ENCODE assay signal across 8 cellular contexts in the genomic region with DNA sequence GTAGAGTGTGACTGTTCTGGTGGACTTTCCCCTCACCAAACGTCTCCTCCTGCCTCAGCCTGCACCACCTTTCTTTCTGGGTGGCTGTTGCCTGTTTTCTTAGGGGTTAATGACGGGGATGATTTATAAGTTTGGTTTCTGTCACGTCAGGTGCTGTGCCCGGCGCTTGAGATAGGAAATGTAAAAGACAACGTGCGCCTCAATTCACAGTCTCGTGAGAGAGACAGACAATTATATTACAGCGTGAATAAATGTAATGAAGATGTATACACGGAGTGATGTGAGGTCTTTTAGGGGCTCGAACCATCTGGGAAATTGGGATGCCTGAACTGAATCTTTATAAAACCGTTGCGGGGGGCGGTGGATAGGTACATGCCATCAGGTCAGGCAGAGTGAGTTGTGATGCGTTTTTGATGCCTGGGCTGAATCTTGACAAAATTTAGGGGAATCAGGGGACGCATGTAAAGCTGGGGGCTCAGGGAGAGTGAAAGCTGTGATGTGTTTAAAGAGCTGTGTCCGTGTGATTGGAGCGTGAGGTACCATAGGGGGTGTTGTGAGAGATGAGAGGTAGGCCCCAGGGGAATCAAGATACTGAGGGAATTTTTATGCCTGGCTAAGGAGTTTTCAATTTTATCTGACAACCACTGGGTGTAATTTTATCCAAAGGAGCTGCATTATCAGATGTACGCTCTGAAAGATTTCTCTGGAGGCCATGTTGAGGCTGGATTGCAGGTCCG. TPM values are rescaled to one million over a fixed set of nuclear protein-coding genes. Genes with fewer than 3 reads are reported as not detected.
DNase-seq lines count a peak whose midpoint lies in the region; ATAC-seq, FAIRE-seq and TF ChIP-seq lines count a peak whose summit lies in the region.

No MANE protein-coding gene starts in this region.

- peak; percentile 0 for ATAC-seq in left colon

- H3K27ac Mint-ChIP-seq in astrocyte (ENCODE audit: unreplicated experiment) (no peak overlapping the region), osteocyte (ENCODE audit: unreplicated experiment) (no peak overlapping the region)

- TF ChIP-seq POLR2A in tibial nerve (IDR thresholded peaks at IDR 0.05) = no peak

- H3K9ac ChIP-seq in astrocyte (ENCODE audit: low read length) = peak overlapping the region; percentile 97

- H3K36me3 Mint-ChIP-seq in astrocyte (ENCODE audit: low read depth, unreplicated experiment) (no peaks in the 10 kb centered on the region), osteocyte (ENCODE audit: unreplicated experiment) (no peaks in the 10 kb centered on the region)

- peaks cover 18% of the 10 kb centered on the region for H4K20me1 ChIP-seq in astrocyte (ENCODE audit: insufficient read depth, low read length)

- H3K27me3 ChIP-seq in astrocyte (ENCODE audit: insufficient read depth, low read length) (no peaks in the 10 kb centered on the region), tibial nerve (no peaks in the 10 kb centered on the region)

- DNase-seq in NCI-H748 (lab: John Stamatoyannopoulos, UW; ENCODE audit: unreplicated experiment) (peak; percentile 44), NCI-H748 treated with DMSO at 0.1 percent for 48 hours (lab: John Stamatoyannopoulos, UW) (no peak), Kasumi-1 (lab: John Stamatoyannopoulos, UW) (peak; percentile 50 to 57), astrocyte (ENCODE audit: low read depth) (peak; percentile 9), left colon (no peak), tibial nerve (ENCODE audit: low spot score in 2 of 2) (no peak), activated gamma-delta T cell treated with Interleukin-2 at 50 U/mL for 16 hours (no peak), osteocyte (ENCODE audit: extremely low spot score, unreplicated experiment) (no peak)

- 4 to 5% methylated on average over 20 of the region's 20 CpGs for WGBS in tibial nerve, 2 donors

- no peaks in the 10 kb centered on the region for H3K36me3 ChIP-seq in astrocyte (ENCODE audit: insufficient read depth, low read length)
- H3K36me3 ChIP-seq in tibial nerve = no peaks in the 10 kb centered on the region

- H3K4me2 ChIP-seq in astrocyte (ENCODE audit: low read length) = peak overlapping the region; percentile 96

- no peak for TF ChIP-seq CTCF in astrocyte (IDR thresholded peaks at IDR 0.05; ENCODE audit: insufficient read depth, low read depth, low read length)
- TF ChIP-seq CTCF in tibial nerve (IDR thresholded peaks at IDR 0.05) = no peak
- no peak for TF ChIP-seq CTCF in osteocyte (IDR thresholded peaks at IDR 0.05)

- H3K9me3 ChIP-seq in astrocyte (ENCODE audit: insufficient read depth, low read depth, low read length) (no peaks in the 10 kb centered on the region), tibial nerve (no peaks in the 10 kb centered on the region)

- H3K4me3 ChIP-seq in astrocyte (ENCODE audit: insufficient read depth, low read depth, low read length) (peak overlapping the region; percentile 99), tibial nerve (peak overlapping the region; percentile 67 to 90 (median 79))

- H3K27me3 Mint-ChIP-seq in astrocyte (ENCODE audit: low read depth, unreplicated experiment) = no peaks in the 10 kb centered on the region
- H3K27me3 Mint-ChIP-seq in osteocyte (ENCODE audit: unreplicated experiment) = no peaks in the 10 kb centered on the region

- no peak for TF ChIP-seq EP300 in tibial nerve (IDR thresholded peaks at IDR 0.05)

- intact Hi-C loops in left colon (cut with DNase I, micrococcal nuclease) = no loop called here

- peaks cover 54% of the 10 kb centered on the region for H3K79me2 ChIP-seq in astrocyte (ENCODE audit: insufficient read depth, low read length)

- H3K4me3 Mint-ChIP-seq in astrocyte (ENCODE audit: unreplicated experiment) (no peak overlapping the region), osteocyte (ENCODE audit: unreplicated experiment) (no peak overlapping the region)

- peak overlapping the region; percentile 95 for H2AFZ ChIP-seq in astrocyte (ENCODE audit: low read depth, low read length)

- H3K9me3 Mint-ChIP-seq in astrocyte (ENCODE audit: unreplicated experiment) (no peaks in the 10 kb centered on the region), osteocyte (ENCODE audit: unreplicated experiment) (no peaks in the 10 kb centered on the region)

- no peak for FAIRE-seq in astrocyte (lab: Jason Lieb, UNC)

- H3K27ac ChIP-seq in astrocyte (ENCODE audit: low read depth, low read length) (peak overlapping the region; percentile 89), tibial nerve (peak overlapping the region; percentile 85 to 96 (median 92))

- H3K4me1 Mint-ChIP-seq in astrocyte (ENCODE audit: low read depth, unreplicated experiment) (no peaks in the 10 kb centered on the region), osteocyte (ENCODE audit: unreplicated experiment) (peaks cover 2% of the 10 kb centered on the region)

- H3K4me1 ChIP-seq in astrocyte (ENCODE audit: insufficient read depth, low read length) (peaks cover 10% of the 10 kb centered on the region), tibial nerve (peaks cover 0 to 31% (median 6%) of the 10 kb centered on the region in 4 donors)

RNA-seq across cellular contexts. Expression of gene TIPRL, which starts 0.8 kb away (rescaled TPM):
- total RNA-seq in astrocyte (34.4 and 37.4 TPM in 2 replicates), left colon (10 to 100 TPM; 33.5 to 36.3 TPM), tibial nerve (10 to 100 TPM; 16.5 to 25.3 (median 20.6) TPM), osteocyte (41.6 and 41.8 TPM in 2 replicates)

RNA-seq across cellular contexts. Expression of gene GPR161, which starts 42.8 kb away (rescaled TPM):
- 16.5 and 21.9 TPM in 2 replicates for total RNA-seq in astrocyte
- total RNA-seq in left colon = 1 to 10 TPM; 3.4 to 7.2 TPM
- 1 to 10 TPM; 2.7 to 9.0 (median 6.6) TPM for total RNA-seq in tibial nerve
- total RNA-seq in osteocyte = 36.8 and 38.5 TPM in 2 replicates

RNA-seq across cellular contexts. Expression of gene SFT2D2, which starts 46.2 kb away (rescaled TPM):
- total RNA-seq in astrocyte (69.0 and 73.4 TPM in 2 replicates), left colon (10 to 100 TPM; 77.9 to 83.6 TPM), tibial nerve (10 to 100 TPM; 34.5 to 43.8 (median 42.2) TPM), osteocyte (93.0 and 99.6 TPM in 2 replicates)

Comparison
In these comparisons a context has a peak if more than half of its experiments do, and no peak if none do; other contexts are left out.
1. DNase-seq: peak in NCI-H748 (single experiment), Kasumi-1 (2 of 2) and astrocyte (single experiment); none in NCI-H748 treated with DMSO at 0.1 percent for 48 hours (single experiment), left colon (0 of 2), tibial nerve (0 of 2), activated gamma-delta T cell treated with Interleukin-2 at 50 U/mL for 16 hours (single experiment) and osteocyte (single experiment).